In the genomic region with DNA sequence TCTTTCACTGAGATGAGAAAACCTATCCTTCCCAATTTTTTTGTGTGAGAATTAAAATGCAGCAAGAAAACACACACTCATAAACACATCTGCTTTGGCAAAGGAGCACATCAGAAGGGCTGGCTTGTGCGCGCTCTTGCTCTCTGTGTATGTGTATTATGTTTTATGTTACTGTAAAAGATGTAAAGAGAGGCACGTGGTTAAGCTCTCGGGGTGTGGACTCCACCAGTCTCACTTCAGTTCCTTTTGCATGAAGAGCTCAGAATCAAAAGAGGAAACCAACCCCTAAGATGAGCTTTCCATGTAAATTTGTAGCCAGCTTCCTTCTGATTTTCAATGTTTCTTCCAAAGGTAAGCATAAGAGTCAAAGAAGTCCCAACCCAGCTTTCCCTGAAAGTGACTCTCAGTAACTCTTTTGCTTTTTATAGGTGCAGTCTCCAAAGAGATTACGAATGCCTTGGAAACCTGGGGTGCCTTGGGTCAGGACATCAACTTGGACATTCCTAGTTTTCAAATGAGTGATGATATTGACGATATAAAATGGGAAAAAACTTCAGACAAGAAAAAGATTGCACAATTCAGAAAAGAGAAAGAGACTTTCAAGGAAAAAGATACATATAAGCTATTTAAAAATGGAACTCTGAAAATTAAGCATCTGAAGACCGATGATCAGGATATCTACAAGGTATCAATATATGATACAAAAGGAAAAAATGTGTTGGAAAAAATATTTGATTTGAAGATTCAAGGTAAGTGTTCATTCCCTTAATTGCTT, we compare ENCODE assay signal across 12 cellular contexts. TPM values are rescaled to one million over a fixed set of nuclear protein-coding genes. Genes with fewer than 3 reads are reported as not detected.
DNase-seq lines count a peak whose midpoint lies in the region; ATAC-seq and TF ChIP-seq lines count a peak whose summit lies in the region.
"Had no signal": no experiment of that assay in that cellular context is flagged by ENCODE, and none has a peak within 500 bp of the region (broad histone marks: within the 10 kb centered on the region; RNA-seq: fewer than 3 reads in every experiment).

A gene with protein sequence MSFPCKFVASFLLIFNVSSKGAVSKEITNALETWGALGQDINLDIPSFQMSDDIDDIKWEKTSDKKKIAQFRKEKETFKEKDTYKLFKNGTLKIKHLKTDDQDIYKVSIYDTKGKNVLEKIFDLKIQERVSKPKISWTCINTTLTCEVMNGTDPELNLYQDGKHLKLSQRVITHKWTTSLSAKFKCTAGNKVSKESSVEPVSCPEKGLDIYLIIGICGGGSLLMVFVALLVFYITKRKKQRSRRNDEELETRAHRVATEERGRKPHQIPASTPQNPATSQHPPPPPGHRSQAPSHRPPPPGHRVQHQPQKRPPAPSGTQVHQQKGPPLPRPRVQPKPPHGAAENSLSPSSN (plus strand): TSS at position 228 of the 775 bp plus-strand sequence. CDS start 63 bp downstream, at position 291.

- H3K9me3 ChIP-seq in PC-9 (ENCODE audit: insufficient read depth, low read depth), result no peaks in the 10 kb centered on the region
- H3K9me3 ChIP-seq in mucosa of rectum (ENCODE audit: control insufficient read depth in 2 of 2, low read length in 2 of 2), result no peaks in the 10 kb centered on the region

- no peak within 1 kb of the TSS for H3K4me2 ChIP-seq in PC-9

- H4K20me1 ChIP-seq in PC-9 (ENCODE audit: insufficient read depth), result no peaks in the 10 kb centered on the region

- 0 out of 2 replicates have a peak within 1 kb of the TSS, but pooled peaks have one; percentile 6 for H2AFZ ChIP-seq in PC-9

- POLR2A ChIA-PET in PC-9 (lab: Charles Lee; ENCODE audit: unreplicated experiment), result no interaction called here

- H3K4me1 Mint-ChIP-seq in activated T-helper 17 cell treated with anti-CD3 and anti-CD28 coated beads, Interleukin-2, amount 50 U/mL, for 72 hours, result peaks cover 26% of the 10 kb centered on the region

- CTCF ChIA-PET in PC-9 (lab: Charles Lee), result no interaction called here

- H3K4me3 ChIP-seq in PC-9 (no peak within 1 kb of the TSS), mucosa of rectum (ENCODE audit: low read length in 2 of 2) (peak within 1 kb of the TSS; percentile 25 to 70)

- H3K36me3 ChIP-seq in PC-9 (ENCODE audit: low read depth) (no peaks in the 10 kb centered on the region), mucosa of rectum (ENCODE audit: control insufficient read depth in 2 of 2, insufficient read depth in 2 of 2, low read length in 2 of 2) (no peaks in the 10 kb centered on the region)

- H3K27ac ChIP-seq in PC-9 (no peak within 1 kb of the TSS), mucosa of rectum (ENCODE audit: low read depth in 2 of 2, low read length in 2 of 2) (peak within 1 kb of the TSS; percentile 12 to 56)

- peak within 1 kb of the TSS; percentile 100 for H3K27ac Mint-ChIP-seq in activated T-helper 17 cell treated with anti-CD3 and anti-CD28 coated beads, Interleukin-2, amount 50 U/mL, for 72 hours
- H3K27ac Mint-ChIP-seq: B cell had no signal

- H3K79me2 ChIP-seq in PC-9 (ENCODE audit: low read depth), result no peaks in the 10 kb centered on the region

- DNase-seq in CD1c-positive myeloid dendritic cell (ENCODE audit: extremely low spot score), result peak; percentile 52
- no peak for DNase-seq in PC-9
- DNase-seq in NCI-H1105 (lab: John Stamatoyannopoulos, UW), result no peak
- no peak for DNase-seq in SHP77 treated with DMSO at 0.1 percent for 48 hours (lab: John Stamatoyannopoulos, UW)
- DNase-seq in NCI-H69 (lab: John Stamatoyannopoulos, UW), result no peak
- no peak for DNase-seq in dermis blood vessel endothelial cell
- DNase-seq: NCI-H146 had no signal

- H3K4me3 Mint-ChIP-seq in activated T-helper 17 cell treated with anti-CD3 and anti-CD28 coated beads, Interleukin-2, amount 50 U/mL, for 72 hours, result peak within 1 kb of the TSS; percentile 100
- H3K4me3 Mint-ChIP-seq: B cell had no signal

- H3F3A ChIP-seq in PC-9 (ENCODE audit: insufficient read depth, low read depth), result no peaks in the 10 kb centered on the region

- no peaks in the 10 kb centered on the region; the same call in 1 of the 2 replicates for H3K9me2 ChIP-seq in PC-9 (ENCODE audit: insufficient read depth)

- intact Hi-C loops in PC-9 (cut with micrococcal nuclease; ENCODE audit: unreplicated experiment), result no loop called here

- peak; percentile 81 for ATAC-seq in activated T-helper 17 cell treated with anti-CD3 and anti-CD28 coated beads, Interleukin-2, amount 50 U/mL, for 72 hours (replicated peaks)

- no peak for TF ChIP-seq CTCF in PC-9 (conservative IDR thresholded peaks at IDR 0.05)

- BruUV-seq in PC-9 (replicated peaks; lab: Mats Ljungman, UMichigan), result no TSS peak

- no peaks in the 10 kb centered on the region for H3K9me3 Mint-ChIP-seq in activated T-helper 17 cell treated with anti-CD3 and anti-CD28 coated beads, Interleukin-2, amount 50 U/mL, for 72 hours

- H3K27me3 Mint-ChIP-seq in activated T-helper 17 cell treated with anti-CD3 and anti-CD28 coated beads, Interleukin-2, amount 50 U/mL, for 72 hours, result no peaks in the 10 kb centered on the region
- H3K27me3 Mint-ChIP-seq: B cell had no signal

- H3K36me3 Mint-ChIP-seq in activated T-helper 17 cell treated with anti-CD3 and anti-CD28 coated beads, Interleukin-2, amount 50 U/mL, for 72 hours (ENCODE audit: low read depth), result peaks cover 63% of the 10 kb centered on the region

- H3K27me3 ChIP-seq in PC-9 (ENCODE audit: insufficient read depth, low read depth) (no peaks in the 10 kb centered on the region), mucosa of rectum (ENCODE audit: control insufficient read depth in 2 of 2, insufficient read depth in 2 of 2, low read length in 2 of 2) (no peaks in the 10 kb centered on the region)

- H3K4me1 ChIP-seq in PC-9 (replicated peaks; ENCODE audit: insufficient read depth), result no peaks in the 10 kb centered on the region
- H3K4me1 ChIP-seq in mucosa of rectum (ENCODE audit: control insufficient read depth in 2 of 2, insufficient read depth in 2 of 2, low read length in 2 of 2), result no peaks in the 10 kb centered on the region

- H3K9ac ChIP-seq in mucosa of rectum (ENCODE audit: low read depth in 1 of 2, low read length in 2 of 2), result peak within 1 kb of the TSS in 1 of 2 donors; percentile 56

RNA-seq across cellular contexts. Expression of the gene that starts here (rescaled TPM):
- total RNA-seq in PC-9 (2021), result not detected in 2 replicates
- 100 to 1,000 TPM; 303 to 473 TPM for total RNA-seq in activated T-helper 17 cell treated with anti-CD3 and anti-CD28 coated beads, Interleukin-2, amount 50 U/mL, for 72 hours
- not detected in 2 replicates for total RNA-seq in dermis blood vessel endothelial cell
- total RNA-seq: kidney epithelial cell, osteocyte had no signal

Comparison
In these comparisons a context has a peak if more than half of its experiments do, and no peak if none do; other contexts are left out.
1. RNA of the gene that starts here (total RNA-seq): 303 to 473 TPM in activated T-helper 17 cell treated with anti-CD3 and anti-CD28 coated beads, Interleukin-2, amount 50 U/mL, for 72 hours; not detected in PC-9 and not detected in dermis blood vessel endothelial cell; every median in the first group is over 100 times any median in the second.